ENCODE assay signal across 16 cellular contexts in genomic region chr11:79198203-79198897, GRCh38.
A peak's percentile ranks its signal among the peaks of the same experiment; 100 is the strongest.
DNase-seq lines count a peak whose midpoint lies in the region; ATAC-seq and TF ChIP-seq lines count a peak whose summit lies in the region.
"Had no signal": no experiment of that assay in that cellular context is flagged by ENCODE, and none has a peak within 500 bp of the region (broad histone marks: within the 10 kb centered on the region; RNA-seq: fewer than 3 reads in every experiment).

No MANE protein-coding gene starts in this region.

- H3K36me3 ChIP-seq in heart right ventricle (no peaks in the 10 kb centered on the region), right atrium auricular region (no peaks in the 10 kb centered on the region), suprapubic skin (no peaks in the 10 kb centered on the region)
- peaks cover 0 to 12% (median 0%) of the 10 kb centered on the region in 11 experiments; a peak in 1 of 22 replicates for H3K36me3 ChIP-seq in BLaER1 treated with 17β-estradiol and CSF1 and Interleukin-3, amounts not matched to agents 10 nM and 100 nM

- H3K27ac ChIP-seq in heart right ventricle, result peak overlapping the region in 1 of 10 donors; percentile 73
- no peak overlapping the region for H3K27ac ChIP-seq in right atrium auricular region
- no peak overlapping the region for H3K27ac ChIP-seq in BLaER1 treated with 17β-estradiol and CSF1 and Interleukin-3, amounts not matched to agents 10 nM and 100 nM
- H3K27ac ChIP-seq in suprapubic skin, result peak overlapping the region; percentile 14
- H3K27ac ChIP-seq: GM23248 had no signal

- TF ChIP-seq POLR2A in suprapubic skin (IDR thresholded peaks at IDR 0.05), result no peak

- intact Hi-C loops in heart right ventricle (cut with DNase I), result no loop called here

- no peak for TF ChIP-seq CTCF in heart right ventricle (IDR thresholded peaks at IDR 0.05)
- TF ChIP-seq CTCF in right atrium auricular region (IDR thresholded peaks at IDR 0.05), result no peak
- TF ChIP-seq CTCF in suprapubic skin (IDR thresholded peaks at IDR 0.05), result no peak

- H3K9ac ChIP-seq in BLaER1 treated with 17β-estradiol and CSF1 and Interleukin-3, amounts not matched to agents 10 nM and 100 nM, result no peak overlapping the region
- H3K9ac ChIP-seq: GM23248 had no signal

- no peaks in the 10 kb centered on the region for H4K20me1 ChIP-seq in BLaER1 treated with 17β-estradiol and CSF1 and Interleukin-3, amounts not matched to agents 10 nM and 100 nM

- WGBS in heart right ventricle, 2 donors, result 81 to 83% methylated on average over 7 of the region's 7 CpGs
- 81% methylated on average over 7 of the region's 7 CpGs for WGBS in suprapubic skin

- H3K9me3 ChIP-seq in heart right ventricle (peaks cover 0 to 10% (median 0%) of the 10 kb centered on the region in 11 donors), right atrium auricular region (no peaks in the 10 kb centered on the region), suprapubic skin (no peaks in the 10 kb centered on the region)
- peaks cover 6 to 43% (median 21%) of the 10 kb centered on the region in 11 experiments; a peak in 21 of 22 replicates for H3K9me3 ChIP-seq in BLaER1 treated with 17β-estradiol and CSF1 and Interleukin-3, amounts not matched to agents 10 nM and 100 nM (replicated peaks in 1 of 11)

- H3K4me1 ChIP-seq in heart right ventricle (peaks cover 0 to 20% (median 2%) of the 10 kb centered on the region in 9 donors), right atrium auricular region (peaks cover 0 to 11% of the 10 kb centered on the region in 2 donors), suprapubic skin (no peaks in the 10 kb centered on the region)
- peaks cover 16 to 69% (median 53%) of the 10 kb centered on the region in 10 experiments for H3K4me1 ChIP-seq in BLaER1 treated with 17β-estradiol and CSF1 and Interleukin-3, amounts not matched to agents 10 nM and 100 nM

- H3K27me3 ChIP-seq in heart right ventricle (no peaks in the 10 kb centered on the region), right atrium auricular region (no peaks in the 10 kb centered on the region), suprapubic skin (no peaks in the 10 kb centered on the region)
- no peaks in the 10 kb centered on the region for H3K27me3 ChIP-seq in BLaER1 treated with 17β-estradiol and CSF1 and Interleukin-3, amounts not matched to agents 10 nM and 100 nM

- ATAC-seq in heart right ventricle (peak in 2 of 8 donors; percentile 37 to 66), HG03025 (IDR thresholded peaks at IDR 0.05; ENCODE audit: low FRiP score, unreplicated experiment) (no peak), GM21717 (IDR thresholded peaks at IDR 0.05; ENCODE audit: unreplicated experiment) (no peak)

- DNase-seq in heart right ventricle, result peak; percentile 16 to 23
- no peak for DNase-seq in right atrium auricular region (ENCODE audit: low spot score)
- DNase-seq in mesenteric fat pad (ENCODE audit: low spot score), result peak; percentile 41
- DNase-seq in suprapubic skin (ENCODE audit: low spot score in 2 of 2), result no peak
- DNase-seq in islet precursor cell, result no peak
- DNase-seq: CD4-positive, alpha-beta T cell; CD8-positive, alpha-beta memory T cell; DMS 273 treated with DMSO at 0.1 percent for 48 hours; DMS79 treated with DMSO at 0.1 percent for 48 hours; GF-D8; H7; HCEC 1CT had no signal

- H3K4me2 ChIP-seq in BLaER1 treated with 17β-estradiol and CSF1 and Interleukin-3, amounts not matched to agents 10 nM and 100 nM, result peak overlapping the region in 8 of 11 experiments; percentile 74 to 97 (median 84); a peak in 16 of 22 replicates

- no peak for TF ChIP-seq EP300 in suprapubic skin (IDR thresholded peaks at IDR 0.05)

- H3K4me3 ChIP-seq in heart right ventricle, result no peak overlapping the region
- no peak overlapping the region for H3K4me3 ChIP-seq in right atrium auricular region
- no peak overlapping the region for H3K4me3 ChIP-seq in BLaER1 treated with 17β-estradiol and CSF1 and Interleukin-3, amounts not matched to agents 10 nM and 100 nM
- H3K4me3 ChIP-seq in suprapubic skin, result no peak overlapping the region
- H3K4me3 ChIP-seq: GM23248 had no signal

Comparison
In these comparisons a context has a peak if more than half of its experiments do, and no peak if none do; other contexts are left out.
1. DNase-seq: peak in heart right ventricle (2 of 2) and mesenteric fat pad (single experiment); none in right atrium auricular region (single experiment), suprapubic skin (0 of 2) and islet precursor cell (single experiment).